8 cellular contexts compared by ENCODE assay signal in the genomic region with DNA sequence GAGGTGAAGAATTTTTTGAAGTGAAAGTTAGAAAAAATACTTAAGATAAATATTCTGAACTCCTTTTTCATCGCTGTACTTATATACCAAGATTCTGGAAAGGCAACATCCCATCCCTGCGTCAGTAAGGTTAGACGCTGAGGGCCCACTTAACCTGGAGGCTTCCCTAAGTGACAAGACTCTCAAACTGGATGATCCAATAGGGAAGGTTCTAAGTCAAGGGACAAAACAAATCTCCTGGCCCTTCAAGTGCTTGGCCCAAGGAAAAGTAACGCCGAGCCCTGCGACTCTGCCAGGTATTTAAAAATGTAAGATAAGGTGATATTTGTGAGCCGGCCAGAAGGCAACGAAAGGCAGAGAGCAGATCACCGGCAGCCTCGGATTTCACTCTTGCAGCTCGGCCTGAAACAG. TPM values are rescaled to one million over a fixed set of nuclear protein-coding genes. Genes with fewer than 3 reads are reported as not detected.
DNase-seq lines count a peak whose midpoint lies in the region; ATAC-seq, FAIRE-seq and TF ChIP-seq lines count a peak whose summit lies in the region.

No MANE protein-coding gene starts in this region.

- no peaks in the 10 kb centered on the region for H3K9me3 Mint-ChIP-seq in mesothelial cell of epicardium

- H3K27ac Mint-ChIP-seq in mesothelial cell of epicardium, result peak overlapping the region; percentile 93

- peak overlapping the region; percentile 81 for H3K4me3 ChIP-seq in A673 (ENCODE audit: low read depth, low read length, poor library complexity, severe bottlenecking)
- peak overlapping the region; percentile 63 for H3K4me3 ChIP-seq in Jurkat, Clone E6-1 (ENCODE audit: low read length)
- peak overlapping the region; percentile 66 for H3K4me3 ChIP-seq in bronchial epithelial cell (ENCODE audit: low read depth, low read length)

- H3K27ac ChIP-seq in A673 (ENCODE audit: low read depth, low read length, poor library complexity, severe bottlenecking), result no peak overlapping the region

- no peaks in the 10 kb centered on the region for H3K9me3 ChIP-seq in A673 (ENCODE audit: low read depth, low read length, poor library complexity, severe bottlenecking)

- TF ChIP-seq CTCF in A673 (conservative IDR thresholded peaks at IDR 0.05; ENCODE audit: low read depth, low read length) (no peak), bronchial epithelial cell (IDR thresholded peaks at IDR 0.05; ENCODE audit: insufficient read depth, low read length, severe bottlenecking) (no peak), mesothelial cell of epicardium (IDR thresholded peaks at IDR 0.05; ENCODE audit: unreplicated experiment) (no peak)

- H3K4me3 Mint-ChIP-seq in mesothelial cell of epicardium, result peak overlapping the region; percentile 88

- H3K27me3 Mint-ChIP-seq in mesothelial cell of epicardium (ENCODE audit: low read depth), result no peaks in the 10 kb centered on the region

- no peak for FAIRE-seq in bronchial epithelial cell (lab: Jason Lieb, UNC)

- no peaks in the 10 kb centered on the region for H3K36me3 Mint-ChIP-seq in mesothelial cell of epicardium

- H3K27me3 ChIP-seq in A673 (replicated peaks; ENCODE audit: insufficient read depth, low read depth, low read length, poor library complexity) (no peaks in the 10 kb centered on the region), bronchial epithelial cell (ENCODE audit: control insufficient read depth, insufficient read depth, low read length) (no peaks in the 10 kb centered on the region)

- ATAC-seq in HG02588 (IDR thresholded peaks at IDR 0.05; ENCODE audit: unreplicated experiment), result no peak

- no TSS peak for BruUV-seq in A673 (replicated peaks; lab: Mats Ljungman, UMichigan)

- POLR2A ChIA-PET in A673 (lab: Charles Lee; ENCODE audit: low non-redundant PET), result no interaction called here

- no peak for DNase-seq in A673 (ENCODE audit: low spot score)
- no peak for DNase-seq in Jurkat, Clone E6-1 (ENCODE audit: low read depth, low spot score)
- no peak for DNase-seq in bronchial epithelial cell (ENCODE audit: low read depth)
- no peak for DNase-seq in mesothelial cell of epicardium (ENCODE audit: low spot score in 2 of 2, unreplicated experiment in 2 of 2)
- DNase-seq in SK-N-DZ (ENCODE audit: low spot score), result no peak
- no peak for DNase-seq in NCI-H2107 treated with DMSO at 0.1 percent for 48 hours (lab: John Stamatoyannopoulos, UW; ENCODE audit: unreplicated experiment)
- no peak for DNase-seq in NCI-H2196 treated with DMSO at 0.1 percent for 48 hours (lab: John Stamatoyannopoulos, UW; ENCODE audit: unreplicated experiment)

- intact Hi-C loops in A673 (cut with micrococcal nuclease; ENCODE audit: unreplicated experiment), result loop anchor here (5.0 kb wide), 1 partner anchor 109 kb away; no protein-coding TSS in a partner anchor

- CTCF ChIA-PET in A673 (lab: Charles Lee), result no interaction called here

- H3K4me1 Mint-ChIP-seq in mesothelial cell of epicardium, result peaks cover 42% of the 10 kb centered on the region

- no peaks in the 10 kb centered on the region for H3K36me3 ChIP-seq in A673 (ENCODE audit: insufficient read depth, low read length, poor library complexity, severe bottlenecking)
- no peaks in the 10 kb centered on the region for H3K36me3 ChIP-seq in bronchial epithelial cell (ENCODE audit: control insufficient read depth, insufficient read depth, low read length)

- H3K4me1 ChIP-seq in A673 (ENCODE audit: insufficient read depth, low read length, poor library complexity, severe bottlenecking), result peaks cover 12% of the 10 kb centered on the region

RNA-seq across cellular contexts. Expression of gene STK39, which starts 1.3 kb away (rescaled TPM):
- 15.9 and 19.3 TPM in 2 replicates for total RNA-seq in A673 (2021)
- 46.7 TPM for polyA plus RNA-seq in Jurkat, Clone E6-1 (2012; ENCODE audit: insufficient read depth, insufficient read length)
- 15.4 and 20.3 TPM in 2 replicates for total RNA-seq in bronchial epithelial cell
- 18.7 to 19.3 TPM (median 18.7 TPM) in 3 replicates for total RNA-seq in mesothelial cell of epicardium
- 29.2 and 29.5 TPM in 2 replicates for polyA plus RNA-seq in SK-N-DZ (2014; cell fraction: cytosol; rRNA removed)
- 13.6 and 14.8 TPM in 2 replicates for polyA plus RNA-seq in SK-N-DZ (2014; cell fraction: nucleus; rRNA removed)
